Comparison of ENCODE assay signal across 14 cellular contexts in genomic region chr11:121696177-121696863, GRCh38.
DNase-seq lines count a peak whose midpoint lies in the region; ATAC-seq and TF ChIP-seq lines count a peak whose summit lies in the region.
"Had no signal": no experiment of that assay in that cellular context is flagged by ENCODE, and none has a peak within 500 bp of the region (broad histone marks: within the 10 kb centered on the region; RNA-seq: fewer than 3 reads in every experiment).

No MANE protein-coding gene starts in this region.

- H3K27me3 Mint-ChIP-seq in activated naive CD4-positive, alpha-beta T cell treated with anti-CD3 and anti-CD28 coated beads, Interleukin-2, amount 10 ng/mL, durations not matched to agents 7 days and 5 days = no peaks in the 10 kb centered on the region

- intact Hi-C loops in ascending aorta (cut with DNase I) = no loop called here
- intact Hi-C loops in posterior cingulate gyrus (cut with DNase I) = loop anchor here (2.0 kb wide), 1 partner anchor 26 kb away; no protein-coding TSS in a partner anchor

- DNase-seq in ELF-1 (ENCODE audit: low read depth, low spot score) (peak; percentile 40), ascending aorta (ENCODE audit: low spot score in 2 of 2) (no peak), right atrium auricular region (ENCODE audit: low spot score) (no peak), posterior cingulate gyrus (peak; percentile 23 to 90 (median 57)), SKM-1 (lab: John Stamatoyannopoulos, UW; ENCODE audit: unreplicated experiment) (no peak)
- no peak for DNase-seq in activated naive CD4-positive, alpha-beta T cell treated with anti-CD3 and anti-CD28 coated beads, Interleukin-2, amount 10 ng/mL, durations not matched to agents 7 days and 5 days
- DNase-seq: GF-D8; SHP77 treated with DMSO at 0.1 percent for 48 hours; stimulated activated CD4-positive, alpha-beta T cell treated with anti-CD3 and anti-CD28 coated beads, Interleukin-4, amount 100 ng/mL, for 24 hours; stomach had no signal

- H3K27ac ChIP-seq in ascending aorta = peak overlapping the region; percentile 74 to 79
- H3K27ac ChIP-seq in right atrium auricular region = peak overlapping the region; percentile 73 to 81

- H3K27ac Mint-ChIP-seq in activated naive CD4-positive, alpha-beta T cell treated with anti-CD3 and anti-CD28 coated beads, Interleukin-2, amount 10 ng/mL, durations not matched to agents 7 days and 5 days = no peak overlapping the region
- H3K27ac Mint-ChIP-seq: B cell; natural killer cell treated with Interleukin-12 subunit alpha and Interleukin-12 subunit beta and Interleukin-15 and Interleukin-18, amount 100 ng/mL, for 72 hours had no signal

- CTCF ChIA-PET in activated naive CD4-positive, alpha-beta T cell treated with anti-CD3 and anti-CD28 coated beads, Interleukin-2, amount 10 ng/mL, durations not matched to agents 7 days and 5 days (lab: Charles Lee) = no interaction called here

- H3K4me1 ChIP-seq in ascending aorta = peaks cover 0 to 7% of the 10 kb centered on the region in 2 donors
- peaks cover 0 to 17% of the 10 kb centered on the region in 2 donors for H3K4me1 ChIP-seq in right atrium auricular region
- H3K4me1 ChIP-seq: stomach had no signal

- H3K9me3 ChIP-seq in ascending aorta = no peaks in the 10 kb centered on the region
- no peaks in the 10 kb centered on the region for H3K9me3 ChIP-seq in right atrium auricular region
- H3K9me3 ChIP-seq: stomach had no signal

- H3K36me3 ChIP-seq in ascending aorta (no peaks in the 10 kb centered on the region), right atrium auricular region (no peaks in the 10 kb centered on the region)
- H3K36me3 ChIP-seq: stomach had no signal

- H3K27me3 ChIP-seq in ascending aorta (no peaks in the 10 kb centered on the region), right atrium auricular region (no peaks in the 10 kb centered on the region)

- no peaks in the 10 kb centered on the region for H3K9me3 Mint-ChIP-seq in activated naive CD4-positive, alpha-beta T cell treated with anti-CD3 and anti-CD28 coated beads, Interleukin-2, amount 10 ng/mL, durations not matched to agents 7 days and 5 days
- H3K9me3 Mint-ChIP-seq: natural killer cell treated with Interleukin-12 subunit alpha and Interleukin-12 subunit beta and Interleukin-15 and Interleukin-18, amount 100 ng/mL, for 72 hours had no signal

- no peaks in the 10 kb centered on the region for H3K36me3 Mint-ChIP-seq in activated naive CD4-positive, alpha-beta T cell treated with anti-CD3 and anti-CD28 coated beads, Interleukin-2, amount 10 ng/mL, durations not matched to agents 7 days and 5 days
- H3K36me3 Mint-ChIP-seq: natural killer cell treated with Interleukin-12 subunit alpha and Interleukin-12 subunit beta and Interleukin-15 and Interleukin-18, amount 100 ng/mL, for 72 hours had no signal

- H3K4me3 ChIP-seq in ascending aorta = peak overlapping the region in 1 of 2 donors; percentile 41
- no peak overlapping the region for H3K4me3 ChIP-seq in right atrium auricular region
- H3K4me3 ChIP-seq: stomach had no signal

- no peak for ATAC-seq in HG03095 (IDR thresholded peaks at IDR 0.05; ENCODE audit: unreplicated experiment)
- no peak for ATAC-seq in GM18873 (IDR thresholded peaks at IDR 0.05; ENCODE audit: low FRiP score, unreplicated experiment)
- ATAC-seq: natural killer cell treated with Interleukin-12 subunit alpha and Interleukin-12 subunit beta and Interleukin-15 and Interleukin-18, amount 100 ng/mL, for 72 hours had no signal

- H3K4me3 Mint-ChIP-seq in activated naive CD4-positive, alpha-beta T cell treated with anti-CD3 and anti-CD28 coated beads, Interleukin-2, amount 10 ng/mL, durations not matched to agents 7 days and 5 days = no peak overlapping the region
- H3K4me3 Mint-ChIP-seq: B cell; natural killer cell treated with Interleukin-12 subunit alpha and Interleukin-12 subunit beta and Interleukin-15 and Interleukin-18, amount 100 ng/mL, for 72 hours had no signal

- TF ChIP-seq CTCF in ascending aorta (IDR thresholded peaks at IDR 0.05) (no peak), right atrium auricular region (IDR thresholded peaks at IDR 0.05) (no peak)

- H3K4me1 Mint-ChIP-seq in activated naive CD4-positive, alpha-beta T cell treated with anti-CD3 and anti-CD28 coated beads, Interleukin-2, amount 10 ng/mL, durations not matched to agents 7 days and 5 days = no peaks in the 10 kb centered on the region
- H3K4me1 Mint-ChIP-seq: B cell had no signal

Comparison
In these comparisons a context has a peak if more than half of its experiments do, and no peak if none do; other contexts are left out.
1. DNase-seq: peak in ELF-1 (single experiment) and posterior cingulate gyrus (10 of 10); none in ascending aorta (0 of 2), right atrium auricular region (single experiment), SKM-1 (single experiment) and activated naive CD4-positive, alpha-beta T cell treated with anti-CD3 and anti-CD28 coated beads, Interleukin-2, amount 10 ng/mL, durations not matched to agents 7 days and 5 days (single experiment).